ENCODE assay signal across 10 cellular contexts in genomic region chr6:113930183-113930582, GRCh38.
"Had no signal": no experiment of that assay in that cellular context is flagged by ENCODE, and none has a peak within 500 bp of the region (broad histone marks: within the 10 kb centered on the region; RNA-seq: fewer than 3 reads in every experiment).

No MANE protein-coding gene starts in this region.

- H3K27ac ChIP-seq: GM23248, KMS-11 had no signal

- H3K4me3 Mint-ChIP-seq: H9, HFFc6 had no signal

- FAIRE-seq: H54, HTR-8/SVneo had no signal

- H2AFZ ChIP-seq: GM23248 had no signal

- H3K4me2 ChIP-seq: KMS-11 had no signal

- H3K27ac Mint-ChIP-seq: H9, HFFc6 had no signal

- DNase-seq: GM23248, GOT3, H9, HCEC 1CT, HFFc6, IMR-90, KBM-7 had no signal

- H3K9ac ChIP-seq: GM23248, KMS-11 had no signal

- H3K4me3 ChIP-seq: GM23248 had no signal
